13 cellular contexts compared by ENCODE assay signal in the genomic region with DNA sequence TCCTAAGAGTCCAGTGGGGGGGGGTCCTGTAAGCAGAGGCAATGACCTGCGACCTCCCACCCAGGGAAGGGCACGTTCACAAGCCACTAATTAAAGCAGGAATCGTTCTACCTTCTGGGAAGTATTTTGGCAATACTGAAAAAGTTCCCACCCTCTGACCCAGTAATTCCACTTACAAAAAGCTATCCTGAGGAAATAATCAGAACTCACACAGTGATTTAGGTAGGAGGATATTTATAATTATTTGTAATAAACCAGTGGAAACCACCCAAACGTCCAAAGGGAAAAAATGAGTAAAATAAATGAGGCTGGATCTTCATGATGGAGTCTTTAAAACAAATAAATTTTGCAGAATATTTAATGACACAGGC. TPM values are rescaled to one million over a fixed set of nuclear protein-coding genes. Genes with fewer than 3 reads are reported as not detected.
DNase-seq lines count a peak whose midpoint lies in the region; ATAC-seq, FAIRE-seq and TF ChIP-seq lines count a peak whose summit lies in the region.
"Had no signal": no experiment of that assay in that cellular context is flagged by ENCODE, and none has a peak within 500 bp of the region (broad histone marks: within the 10 kb centered on the region; RNA-seq: fewer than 3 reads in every experiment).

No MANE protein-coding gene starts in this region.

- in situ Hi-C loops in gastrocnemius medialis (cut with MboI; ENCODE audit: low sequenced_read_pairs in 4 of 4), result loop anchor here (5.0 to 10.0 kb wide), 5 partner anchors 52 to 238 kb away; a partner anchor contains a TSS

- H3K9me3 ChIP-seq in gastrocnemius medialis, result no peaks in the 10 kb centered on the region

- H3K4me1 ChIP-seq in gastrocnemius medialis, result peaks cover 67 to 71% of the 10 kb centered on the region in 2 donors

- DNase-seq in ELR (ENCODE audit: low read depth) (peak; percentile 22), amniotic epithelial cell (ENCODE audit: low read depth) (peak; percentile 28), iris pigment epithelial cell (ENCODE audit: low read depth) (peak; percentile 46), gastrocnemius medialis (no peak), D721Med (ENCODE audit: insufficient read length, low spot score) (no peak), COLO668 (lab: John Stamatoyannopoulos, UW; ENCODE audit: unreplicated experiment) (no peak)
- no peak for DNase-seq in activated T-cell treated with anti-CD3 and anti-CD28 coated beads, Interleukin-2, amount 50 U/mL, for 1 hour
- DNase-seq: CD8-positive, alpha-beta memory T cell; Kasumi-1; NCI-H510A; T-helper 9 cell had no signal

- H3K36me3 ChIP-seq in gastrocnemius medialis, result peaks cover 0 to 62% of the 10 kb centered on the region in 2 donors

- intact Hi-C loops in gastrocnemius medialis (cut with DNase I; ENCODE audit: low total_unique reads), result loop anchor here (1.0 to 2.0 kb wide), 6 partner anchors 29 to 238 kb away; no protein-coding TSS in a partner anchor

- no peak for FAIRE-seq in D721Med (lab: Jason Lieb, UNC)

- peak overlapping the region; percentile 93 to 97 (median 96) for H3K27ac ChIP-seq in gastrocnemius medialis

- no peaks in the 10 kb centered on the region for H3K27me3 ChIP-seq in gastrocnemius medialis

- no peak for TF ChIP-seq POLR2A in gastrocnemius medialis (IDR thresholded peaks at IDR 0.05)

- H3K4me3 ChIP-seq in gastrocnemius medialis, result peak overlapping the region; percentile 26 to 39 (median 28)
- H3K4me3 ChIP-seq: GM12878 had no signal

- ATAC-seq in gastrocnemius medialis, result no peak
- ATAC-seq in GM18502 (IDR thresholded peaks at IDR 0.05; ENCODE audit: poor library complexity, unreplicated experiment), result no peak

- TF ChIP-seq CTCF in gastrocnemius medialis (IDR thresholded peaks at IDR 0.05 in 4 of 5, conservative IDR thresholded peaks at IDR 0.05 in 1 of 5) (no peak), D721Med (IDR thresholded peaks at IDR 0.05; ENCODE audit: insufficient read depth, missing control alignments) (no peak)

RNA-seq across cellular contexts. Expression of a gene that starts 54.7 kb away (rescaled TPM):
- total RNA-seq in gastrocnemius medialis, result 10 to 100 TPM; 19.6 to 33.6 (median 22.8) TPM

Comparison
In these comparisons a context has a peak if more than half of its experiments do, and no peak if none do; other contexts are left out.
1. DNase-seq: peak in ELR (single experiment), amniotic epithelial cell (single experiment) and iris pigment epithelial cell (single experiment); none in gastrocnemius medialis (0 of 2), D721Med (single experiment), activated T-cell treated with anti-CD3 and anti-CD28 coated beads, Interleukin-2, amount 50 U/mL, for 1 hour (single experiment) and COLO668 (single experiment).